In genomic region chr1:221794079-221794670, GRCh38 we compare ENCODE assay signal across 8 cellular contexts. TPM values are rescaled to one million over a fixed set of nuclear protein-coding genes. Genes with fewer than 3 reads are reported as not detected.
A peak's percentile ranks its signal among the peaks of the same experiment; 100 is the strongest.
DNase-seq lines count a peak whose midpoint lies in the region; ATAC-seq and TF ChIP-seq lines count a peak whose summit lies in the region.

No MANE protein-coding gene starts in this region.

- no peaks in the 10 kb centered on the region for H3K79me2 ChIP-seq in SU-DHL-6 (ENCODE audit: insufficient read depth, low read length)

- H3K27ac ChIP-seq in SU-DHL-6 (ENCODE audit: low read depth, low read length) (peak overlapping the region; percentile 47), psoas muscle (no peak overlapping the region)

- no peaks in the 10 kb centered on the region for H3F3A ChIP-seq in SU-DHL-6 (ENCODE audit: insufficient read depth)

- intact Hi-C loops in psoas muscle (cut with DNase I), result no loop called here

- WGBS in psoas muscle, 3 donors, result 36 to 68% (median 44%) methylated on average over 2 of the region's 2 CpGs

- H3K9me3 ChIP-seq in SU-DHL-6 (ENCODE audit: insufficient read depth, low read length), result peaks cover 2% of the 10 kb centered on the region; the same call in 1 of the 2 replicates
- no peaks in the 10 kb centered on the region for H3K9me3 ChIP-seq in psoas muscle

- H3K36me3 ChIP-seq in SU-DHL-6 (ENCODE audit: low read length) (0 out of 2 replicates have a peak, but pooled peaks cover 2% of the 10 kb centered on the region), psoas muscle (ENCODE audit: insufficient read depth in 1 of 2, low read depth in 1 of 2) (no peaks in the 10 kb centered on the region)

- H3K4me3 ChIP-seq in SU-DHL-6 (ENCODE audit: insufficient read depth, low read length, poor library complexity, severe bottlenecking) (peak overlapping the region; percentile 0), psoas muscle (no peak overlapping the region)

- H3K4me3 Mint-ChIP-seq in activated CD8-positive, alpha-beta memory T cell treated with anti-CD3 and anti-CD28 coated beads, Interleukin-2, amount 10 ng/mL, durations not matched to agents 7 days and 5 days, result no peak overlapping the region

- peak; percentile 68 for ATAC-seq in activated CD8-positive, alpha-beta memory T cell treated with anti-CD3 and anti-CD28 coated beads, Interleukin-2, amount 10 ng/mL, durations not matched to agents 7 days and 5 days
- ATAC-seq in HG02678 (IDR thresholded peaks at IDR 0.05; ENCODE audit: unreplicated experiment) (peak; percentile 67), psoas muscle (no peak)

- H4K20me1 ChIP-seq in SU-DHL-6 (ENCODE audit: low read depth, low read length), result no peaks in the 10 kb centered on the region

- no peak for DNase-seq in activated CD8-positive, alpha-beta memory T cell treated with anti-CD3 and anti-CD28 coated beads, Interleukin-2, amount 10 ng/mL, durations not matched to agents 7 days and 5 days
- DNase-seq in activated CD8-positive, alpha-beta memory T cell treated with anti-CD3 and anti-CD28 coated beads, Interleukin-2, amount 50 U/mL, for 4 hours, result no peak
- peak; percentile 61 for DNase-seq in renal cortical epithelial cell (ENCODE audit: low read depth)
- no peak for DNase-seq in mucosa of gallbladder (ENCODE audit: low spot score)
- no peak for DNase-seq in nucleus accumbens (lab: John Stamatoyannopoulos, UW)
- DNase-seq in psoas muscle, result no peak

- H3K9me2 ChIP-seq in SU-DHL-6 (replicated peaks; ENCODE audit: insufficient read depth, low read length), result no peaks in the 10 kb centered on the region

- H2AFZ ChIP-seq in SU-DHL-6 (ENCODE audit: low read depth, low read length, severe bottlenecking), result peak overlapping the region; percentile 58

- TF ChIP-seq CTCF in SU-DHL-6 (IDR thresholded peaks at IDR 0.05; ENCODE audit: insufficient read depth, low read length, poor library complexity, severe bottlenecking) (no peak), psoas muscle (IDR thresholded peaks at IDR 0.05) (no peak)

- peak overlapping the region; percentile 46 for H3K4me2 ChIP-seq in SU-DHL-6 (ENCODE audit: low read depth, low read length, poor library complexity, severe bottlenecking)

- H3K4me1 ChIP-seq in psoas muscle, result no peaks in the 10 kb centered on the region

- H3K4me1 Mint-ChIP-seq in activated CD8-positive, alpha-beta memory T cell treated with anti-CD3 and anti-CD28 coated beads, Interleukin-2, amount 10 ng/mL, durations not matched to agents 7 days and 5 days, result peaks cover 24% of the 10 kb centered on the region

- H3K27ac Mint-ChIP-seq in activated CD8-positive, alpha-beta memory T cell treated with anti-CD3 and anti-CD28 coated beads, Interleukin-2, amount 10 ng/mL, durations not matched to agents 7 days and 5 days, result peak overlapping the region; percentile 29

- CTCF ChIA-PET in activated CD8-positive, alpha-beta memory T cell treated with anti-CD3 and anti-CD28 coated beads, Interleukin-2, amount 10 ng/mL, durations not matched to agents 7 days and 5 days (lab: Charles Lee), result interaction anchor here (1.0 to 2.1 kb wide), 3 partner anchors 10 to 51 kb away, joined by 3 to 5 read pairs (median 3); no protein-coding TSS in a partner anchor

- peaks cover 2% of the 10 kb centered on the region for H3K9me3 Mint-ChIP-seq in activated CD8-positive, alpha-beta memory T cell treated with anti-CD3 and anti-CD28 coated beads, Interleukin-2, amount 10 ng/mL, durations not matched to agents 7 days and 5 days (ENCODE audit: low read depth)

- peak overlapping the region; percentile 25; the same call in 1 of the 2 replicates for H3K9ac ChIP-seq in SU-DHL-6 (ENCODE audit: low read length)

- H3K27me3 ChIP-seq in SU-DHL-6 (ENCODE audit: low read length) (no peaks in the 10 kb centered on the region), psoas muscle (ENCODE audit: insufficient read depth in 3 of 3, low read length in 2 of 3) (peaks cover 0 to 2% (median 0%) of the 10 kb centered on the region in 3 donors)

- H3K27me3 Mint-ChIP-seq in activated CD8-positive, alpha-beta memory T cell treated with anti-CD3 and anti-CD28 coated beads, Interleukin-2, amount 10 ng/mL, durations not matched to agents 7 days and 5 days, result no peaks in the 10 kb centered on the region

- peaks cover 8% of the 10 kb centered on the region for H3K36me3 Mint-ChIP-seq in activated CD8-positive, alpha-beta memory T cell treated with anti-CD3 and anti-CD28 coated beads, Interleukin-2, amount 10 ng/mL, durations not matched to agents 7 days and 5 days

RNA-seq across cellular contexts. Expression of gene DUSP10, which starts 52.3 kb away (rescaled TPM):
- 10 to 100 TPM; 14.3 to 46.3 TPM for total RNA-seq in activated CD8-positive, alpha-beta memory T cell treated with anti-CD3 and anti-CD28 coated beads, Interleukin-2, amount 10 ng/mL, durations not matched to agents 7 days and 5 days
- 14.1 and 108 TPM in 2 replicates for total RNA-seq in renal cortical epithelial cell
- 9.2 TPM for total RNA-seq in mucosa of gallbladder
- 10 to 100 TPM in 2 of 4 donors, 1 to 10 TPM in 2; 5.2 to 15.5 (median 9.3) TPM for total RNA-seq in psoas muscle
- polyA plus RNA-seq in psoas muscle, result 1 to 10 TPM; 4.7 to 6.1 (median 4.8) TPM

Comparison
In these comparisons a context has a peak if more than half of its experiments do, and no peak if none do; other contexts are left out.
1. ATAC-seq: peak in activated CD8-positive, alpha-beta memory T cell treated with anti-CD3 and anti-CD28 coated beads, Interleukin-2, amount 10 ng/mL, durations not matched to agents 7 days and 5 days (single experiment) and HG02678 (single experiment); none in psoas muscle (0 of 4).